Comparison of ENCODE assay signal across 16 cellular contexts in genomic region chr10:102007802-102008201, GRCh38.
"Had no signal": no experiment of that assay in that cellular context is flagged by ENCODE, and none has a peak within 500 bp of the region (broad histone marks: within the 10 kb centered on the region; RNA-seq: fewer than 3 reads in every experiment).

No MANE protein-coding gene starts in this region.

- H3K4me3 Mint-ChIP-seq: activated CD4-positive, alpha-beta memory T cell treated with anti-CD3 and anti-CD28 coated beads for 36 hours; activated naive CD8-positive, alpha-beta T cell treated with anti-CD3 and anti-CD28 coated beads, Interleukin-2, amount 50 U/mL, for 24 hours; natural killer cell treated with Interleukin-12 subunit alpha and Interleukin-12 subunit beta and Interleukin-15 and Interleukin-18, amount 100 ng/mL, for 72 hours had no signal

- H3K9me3 ChIP-seq: ascending aorta, spleen had no signal

- H3K27ac Mint-ChIP-seq: activated CD4-positive, alpha-beta memory T cell treated with anti-CD3 and anti-CD28 coated beads for 36 hours; activated naive CD8-positive, alpha-beta T cell treated with anti-CD3 and anti-CD28 coated beads, Interleukin-2, amount 50 U/mL, for 24 hours; natural killer cell treated with Interleukin-12 subunit alpha and Interleukin-12 subunit beta and Interleukin-15 and Interleukin-18, amount 100 ng/mL, for 72 hours had no signal

- H3K4me3 ChIP-seq: ascending aorta, spleen had no signal

- H3K9me3 Mint-ChIP-seq: activated CD4-positive, alpha-beta memory T cell treated with anti-CD3 and anti-CD28 coated beads for 36 hours; activated naive CD8-positive, alpha-beta T cell treated with anti-CD3 and anti-CD28 coated beads, Interleukin-2, amount 50 U/mL, for 24 hours; natural killer cell treated with Interleukin-12 subunit alpha and Interleukin-12 subunit beta and Interleukin-15 and Interleukin-18, amount 100 ng/mL, for 72 hours had no signal

- H3K27me3 Mint-ChIP-seq: activated CD4-positive, alpha-beta memory T cell treated with anti-CD3 and anti-CD28 coated beads for 36 hours; activated naive CD8-positive, alpha-beta T cell treated with anti-CD3 and anti-CD28 coated beads, Interleukin-2, amount 50 U/mL, for 24 hours; natural killer cell treated with Interleukin-12 subunit alpha and Interleukin-12 subunit beta and Interleukin-15 and Interleukin-18, amount 100 ng/mL, for 72 hours had no signal

- H3K4me1 ChIP-seq: ascending aorta had no signal

- DNase-seq: activated CD4-positive, alpha-beta memory T cell treated with anti-CD3 and anti-CD28 coated beads for 36 hours; activated CD4-positive, alpha-beta T cell treated with anti-CD3 and anti-CD28 coated beads for 1 hour; activated gamma-delta T cell treated with Interleukin-2 at 50 U/mL for 16 hours; activated naive CD8-positive, alpha-beta T cell treated with anti-CD3 and anti-CD28 coated beads, Interleukin-2, amount 50 U/mL, for 24 hours; activated T-cell treated with anti-CD3 and anti-CD28 coated beads, Interleukin-2, amount 50 U/mL, for 48 hours; left colon; occipital lobe; spleen; stimulated activated CD4-positive, alpha-beta T cell treated with anti-CD3 and anti-CD28 coated beads, Interleukin-1b, Interleukin-23, amount 100 ng/mL, for 48 hours; stimulated activated naive CD4-positive, alpha-beta T cell treated with Interleukin-2 at 50 U/mL for 16 hours; T-helper 2 cell; trophoblast cell had no signal

- ATAC-seq: activated naive CD8-positive, alpha-beta T cell treated with anti-CD3 and anti-CD28 coated beads, Interleukin-2, amount 50 U/mL, for 24 hours; left colon; natural killer cell treated with Interleukin-12 subunit alpha and Interleukin-12 subunit beta and Interleukin-15 and Interleukin-18, amount 100 ng/mL, for 72 hours; sciatic nerve had no signal

- H3K27me3 ChIP-seq: ascending aorta, spleen had no signal

- FAIRE-seq: bronchial epithelial cell had no signal

- H3K27ac ChIP-seq: ascending aorta had no signal
